Comparison of ENCODE assay signal across 1 cellular context in the genomic region with DNA sequence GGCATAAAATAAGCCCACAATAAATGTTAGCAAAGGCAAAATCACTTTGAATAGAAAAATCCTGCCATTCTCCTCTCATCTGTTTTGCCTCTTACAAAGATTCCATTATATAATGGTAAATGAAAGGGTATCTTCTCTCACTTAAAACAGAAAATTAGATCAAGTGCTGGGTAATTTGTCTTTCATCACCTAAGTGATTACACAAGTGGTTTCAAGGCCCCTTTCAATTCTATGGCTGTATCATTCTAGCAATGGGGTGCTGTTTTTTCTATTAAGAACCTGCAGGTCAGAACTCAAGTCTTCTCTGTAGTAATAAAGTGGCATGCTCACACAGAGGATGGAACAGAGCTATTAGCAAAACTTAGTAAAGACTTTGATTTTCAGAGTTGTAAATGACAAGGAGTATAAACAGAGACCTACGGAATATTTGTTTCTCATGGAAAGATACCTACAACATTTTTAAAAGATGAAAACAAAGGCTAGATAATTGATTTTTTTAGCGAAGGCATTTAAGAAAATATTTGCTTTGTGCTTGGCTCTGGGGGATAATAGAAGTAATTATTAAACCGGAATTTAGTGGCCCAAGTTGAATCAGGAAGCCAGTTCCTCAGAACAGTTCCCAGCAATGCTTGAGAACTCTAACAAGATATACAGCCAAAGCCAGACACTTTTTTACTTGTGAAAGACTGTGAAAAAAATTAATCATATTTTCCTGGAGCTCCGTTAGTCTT.
TF ChIP-seq lines count a peak whose summit lies in the region.

No MANE protein-coding gene starts in this region.

TF ChIP-seq in HepG2, 621 proteins besides CTCF, POLR2A, EP300 and RAD21 (continued from another document and continues in another):
- TF ChIP-seq ZNF512B (CRISPR knock-in tag; IDR thresholded peaks at IDR 0.05; ENCODE audit: borderline replicate concordance) = no peak
- TF ChIP-seq TOE1 (CRISPR knock-in tag; IDR thresholded peaks at IDR 0.05) = no peak
- TF ChIP-seq ZNF292 (CRISPR knock-in tag; IDR thresholded peaks at IDR 0.05; ENCODE audit: borderline replicate concordance, low read depth) = no peak
- TF ChIP-seq LCORL (IDR thresholded peaks at IDR 0.05) = no peak
- TF ChIP-seq LCORL (CRISPR knock-in tag; IDR thresholded peaks at IDR 0.05) = no peak
- TF ChIP-seq ZNF34 (CRISPR knock-in tag; IDR thresholded peaks at IDR 0.05; ENCODE audit: borderline replicate concordance) = no peak
- TF ChIP-seq ZNF232 (CRISPR knock-in tag; IDR thresholded peaks at IDR 0.05; ENCODE audit: borderline replicate concordance) = no peak
- TF ChIP-seq KLF15 (CRISPR knock-in tag; IDR thresholded peaks at IDR 0.05; ENCODE audit: borderline replicate concordance) = no peak
- no peak for TF ChIP-seq ZNF414 (CRISPR knock-in tag; IDR thresholded peaks at IDR 0.05)
- no peak for TF ChIP-seq ADNP (CRISPR knock-in tag; IDR thresholded peaks at IDR 0.05)
- no peak for TF ChIP-seq ZBTB7A (CRISPR knock-in tag; IDR thresholded peaks at IDR 0.05)
- TF ChIP-seq, protein P1, sequence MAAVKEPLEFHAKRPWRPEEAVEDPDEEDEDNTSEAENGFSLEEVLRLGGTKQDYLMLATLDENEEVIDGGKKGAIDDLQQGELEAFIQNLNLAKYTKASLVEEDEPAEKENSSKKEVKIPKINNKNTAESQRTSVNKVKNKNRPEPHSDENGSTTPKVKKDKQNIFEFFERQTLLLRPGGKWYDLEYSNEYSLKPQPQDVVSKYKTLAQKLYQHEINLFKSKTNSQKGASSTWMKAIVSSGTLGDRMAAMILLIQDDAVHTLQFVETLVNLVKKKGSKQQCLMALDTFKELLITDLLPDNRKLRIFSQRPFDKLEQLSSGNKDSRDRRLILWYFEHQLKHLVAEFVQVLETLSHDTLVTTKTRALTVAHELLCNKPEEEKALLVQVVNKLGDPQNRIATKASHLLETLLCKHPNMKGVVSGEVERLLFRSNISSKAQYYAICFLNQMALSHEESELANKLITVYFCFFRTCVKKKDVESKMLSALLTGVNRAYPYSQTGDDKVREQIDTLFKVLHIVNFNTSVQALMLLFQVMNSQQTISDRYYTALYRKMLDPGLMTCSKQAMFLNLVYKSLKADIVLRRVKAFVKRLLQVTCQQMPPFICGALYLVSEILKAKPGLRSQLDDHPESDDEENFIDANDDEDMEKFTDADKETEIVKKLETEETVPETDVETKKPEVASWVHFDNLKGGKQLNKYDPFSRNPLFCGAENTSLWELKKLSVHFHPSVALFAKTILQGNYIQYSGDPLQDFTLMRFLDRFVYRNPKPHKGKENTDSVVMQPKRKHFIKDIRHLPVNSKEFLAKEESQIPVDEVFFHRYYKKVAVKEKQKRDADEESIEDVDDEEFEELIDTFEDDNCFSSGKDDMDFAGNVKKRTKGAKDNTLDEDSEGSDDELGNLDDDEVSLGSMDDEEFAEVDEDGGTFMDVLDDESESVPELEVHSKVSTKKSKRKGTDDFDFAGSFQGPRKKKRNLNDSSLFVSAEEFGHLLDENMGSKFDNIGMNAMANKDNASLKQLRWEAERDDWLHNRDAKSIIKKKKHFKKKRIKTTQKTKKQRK (IDR thresholded peaks at IDR 0.05; ENCODE audit: low read length) = no peak
- TF ChIP-seq, protein P2, sequence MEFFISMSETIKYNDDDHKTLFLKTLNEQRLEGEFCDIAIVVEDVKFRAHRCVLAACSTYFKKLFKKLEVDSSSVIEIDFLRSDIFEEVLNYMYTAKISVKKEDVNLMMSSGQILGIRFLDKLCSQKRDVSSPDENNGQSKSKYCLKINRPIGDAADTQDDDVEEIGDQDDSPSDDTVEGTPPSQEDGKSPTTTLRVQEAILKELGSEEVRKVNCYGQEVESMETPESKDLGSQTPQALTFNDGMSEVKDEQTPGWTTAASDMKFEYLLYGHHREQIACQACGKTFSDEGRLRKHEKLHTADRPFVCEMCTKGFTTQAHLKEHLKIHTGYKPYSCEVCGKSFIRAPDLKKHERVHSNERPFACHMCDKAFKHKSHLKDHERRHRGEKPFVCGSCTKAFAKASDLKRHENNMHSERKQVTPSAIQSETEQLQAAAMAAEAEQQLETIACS (CRISPR knock-in tag; IDR thresholded peaks at IDR 0.05) = no peak
- TF ChIP-seq FOXP1 (IDR thresholded peaks at IDR 0.05) = no peak
- TF ChIP-seq FOXP1 (CRISPR knock-in tag; IDR thresholded peaks at IDR 0.05) = peak; percentile 24; the same call in 1 of the 2 replicates
- no peak for TF ChIP-seq SP140L (CRISPR knock-in tag; IDR thresholded peaks at IDR 0.05; ENCODE audit: borderline replicate concordance)
- no peak for TF ChIP-seq ZNF503 (CRISPR knock-in tag; IDR thresholded peaks at IDR 0.05)
- TF ChIP-seq PRDM4 (CRISPR knock-in tag; IDR thresholded peaks at IDR 0.05; ENCODE audit: borderline replicate concordance) = no peak
- TF ChIP-seq FOXA1 (IDR thresholded peaks at IDR 0.05) = no peak
- no peak for TF ChIP-seq FOXA1 (CRISPR knock-in tag; IDR thresholded peaks at IDR 0.05)
- no peak for TF ChIP-seq ZNF275 (CRISPR knock-in tag; IDR thresholded peaks at IDR 0.05; ENCODE audit: borderline replicate concordance)
- TF ChIP-seq ZBTB33 (CRISPR knock-in tag; IDR thresholded peaks at IDR 0.05) = no peak
- TF ChIP-seq ZNF792 (CRISPR knock-in tag; IDR thresholded peaks at IDR 0.05) = 0 out of 2 replicates have a peak, but pooled peaks have one; percentile 39
- no peak for TF ChIP-seq NAIF1 (CRISPR knock-in tag; IDR thresholded peaks at IDR 0.05; ENCODE audit: borderline replicate concordance)
- TF ChIP-seq SIX4 (CRISPR knock-in tag; IDR thresholded peaks at IDR 0.05) = no peak
- TF ChIP-seq, protein P3, sequence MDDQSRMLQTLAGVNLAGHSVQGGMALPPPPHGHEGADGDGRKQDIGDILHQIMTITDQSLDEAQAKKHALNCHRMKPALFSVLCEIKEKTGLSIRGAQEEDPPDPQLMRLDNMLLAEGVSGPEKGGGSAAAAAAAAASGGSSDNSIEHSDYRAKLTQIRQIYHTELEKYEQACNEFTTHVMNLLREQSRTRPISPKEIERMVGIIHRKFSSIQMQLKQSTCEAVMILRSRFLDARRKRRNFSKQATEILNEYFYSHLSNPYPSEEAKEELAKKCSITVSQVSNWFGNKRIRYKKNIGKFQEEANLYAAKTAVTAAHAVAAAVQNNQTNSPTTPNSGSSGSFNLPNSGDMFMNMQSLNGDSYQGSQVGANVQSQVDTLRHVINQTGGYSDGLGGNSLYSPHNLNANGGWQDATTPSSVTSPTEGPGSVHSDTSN (CRISPR knock-in tag; IDR thresholded peaks at IDR 0.05; ENCODE audit: borderline replicate concordance) = no peak
- TF ChIP-seq FIP1L1 (IDR thresholded peaks at IDR 0.05; ENCODE audit: borderline replicate concordance, insufficient read depth, low read depth, low read length) = no peak
- TF ChIP-seq E2F5 (CRISPR knock-in tag; conservative IDR thresholded peaks at IDR 0.05) = no peak
- TF ChIP-seq TIGD3 (CRISPR knock-in tag; IDR thresholded peaks at IDR 0.05; ENCODE audit: borderline replicate concordance) = no peak
